Comparison of ENCODE assay signal across 31 cellular contexts in the genomic region with DNA sequence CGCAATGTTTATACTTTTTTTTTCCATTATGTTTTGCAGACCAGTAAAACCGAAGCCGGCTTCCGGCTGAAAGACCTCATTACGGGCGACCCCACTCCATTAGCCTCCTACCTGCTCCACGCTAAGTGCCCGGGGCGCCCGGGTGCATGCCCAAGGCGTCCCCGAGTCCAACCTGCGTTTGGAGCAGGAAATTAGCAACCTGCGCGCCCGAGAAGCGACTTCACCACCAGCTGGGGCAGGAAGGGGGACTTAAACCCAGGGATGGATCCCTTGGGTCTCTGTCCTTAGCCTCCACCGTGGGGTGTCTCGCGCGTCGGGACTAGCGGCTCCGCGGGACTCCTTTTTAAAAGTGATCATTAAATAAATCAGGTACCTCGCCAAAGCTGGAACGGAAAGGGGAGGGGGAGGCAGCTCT. TPM values are rescaled to one million over a fixed set of nuclear protein-coding genes. Genes with fewer than 3 reads are reported as not detected.
A peak's percentile ranks its signal among the peaks of the same experiment; 100 is the strongest.
DNase-seq lines count a peak whose midpoint lies in the region; TF ChIP-seq lines count a peak whose summit lies in the region.
"Had no signal": no experiment of that assay in that cellular context is flagged by ENCODE, and none has a peak within 500 bp of the region (broad histone marks: within the 10 kb centered on the region; RNA-seq: fewer than 3 reads in every experiment).

No MANE protein-coding gene starts in this region.

- TF ChIP-seq POLR2A in transverse colon (IDR thresholded peaks at IDR 0.05), result no peak

- peaks cover 0 to 55% of the 10 kb centered on the region in 2 donors for H3K4me1 ChIP-seq in muscle layer of duodenum (ENCODE audit: control insufficient read depth in 1 of 2, insufficient read depth in 2 of 2, low read length in 2 of 2)
- peaks cover 0 to 5% (median 0%) of the 10 kb centered on the region in 4 donors for H3K4me1 ChIP-seq in transverse colon

- WGBS in transverse colon (ENCODE audit: low coverage in 1 of 2), 2 donors, result 0 to 16% methylated on average over 5 to 27 of the region's 27 CpGs

- H3K27me3 ChIP-seq in muscle layer of duodenum (ENCODE audit: low read depth, low read length) (peaks cover 14% of the 10 kb centered on the region), transverse colon (peaks cover 93% of the 10 kb centered on the region)

- peak overlapping the region; percentile 11 to 70 for H3K4me3 ChIP-seq in muscle layer of duodenum (ENCODE audit: low read depth in 1 of 2, low read length in 2 of 2)
- peak overlapping the region; percentile 1 to 40 (median 38) for H3K4me3 ChIP-seq in transverse colon
- H3K4me3 ChIP-seq: tibial nerve had no signal

- H3K27me3 Mint-ChIP-seq in brain, result peaks cover 79% of the 10 kb centered on the region

- TF ChIP-seq CTCF in brain (conservative IDR thresholded peaks at IDR 0.05) (no peak), transverse colon (IDR thresholded peaks at IDR 0.05) (no peak)

- H3K9me3 ChIP-seq in muscle layer of duodenum (ENCODE audit: control insufficient read depth in 1 of 2, low read length in 2 of 2), result no peaks in the 10 kb centered on the region
- no peaks in the 10 kb centered on the region for H3K9me3 ChIP-seq in transverse colon
- H3K9me3 ChIP-seq: tibial nerve had no signal

- H3K4me3 Mint-ChIP-seq in brain, result peak overlapping the region; percentile 78 to 92 (median 84)
- H3K4me3 Mint-ChIP-seq: activated naive CD4-positive, alpha-beta T cell treated with anti-CD3 and anti-CD28 coated beads, Interleukin-2, amount 10 ng/mL, durations not matched to agents 7 days and 5 days; activated T-cell treated with anti-CD3 and anti-CD28 coated beads, Interleukin-2, amount 50 U/mL, for 72 hours; stimulated activated naive CD8-positive, alpha-beta T cell treated with anti-CD3 and anti-CD28 coated beads, Interleukin-15, Interleukin-2, amounts not matched to agents 100 ng/mL and 50 ng/mL, for 24 hours had no signal

- peaks cover 0 to 5% (median 0%) of the 10 kb centered on the region in 5 experiments for H3K9me3 Mint-ChIP-seq in brain
- H3K9me3 Mint-ChIP-seq: activated naive CD4-positive, alpha-beta T cell treated with anti-CD3 and anti-CD28 coated beads, Interleukin-2, amount 10 ng/mL, durations not matched to agents 7 days and 5 days; activated T-cell treated with anti-CD3 and anti-CD28 coated beads, Interleukin-2, amount 50 U/mL, for 72 hours; naive thymus-derived CD8-positive, alpha-beta T cell; stimulated activated naive CD8-positive, alpha-beta T cell treated with anti-CD3 and anti-CD28 coated beads, Interleukin-15, Interleukin-2, amounts not matched to agents 100 ng/mL and 50 ng/mL, for 24 hours had no signal

- intact Hi-C loops in transverse colon (cut with DNase I; ENCODE audit: low total_unique reads), result loop anchor here (10.0 kb wide), 2 partner anchors 96 to 194 kb away; no protein-coding TSS in a partner anchor

- no peaks in the 10 kb centered on the region for H3K36me3 Mint-ChIP-seq in brain
- H3K36me3 Mint-ChIP-seq: activated naive CD4-positive, alpha-beta T cell treated with anti-CD3 and anti-CD28 coated beads, Interleukin-2, amount 10 ng/mL, durations not matched to agents 7 days and 5 days; naive thymus-derived CD8-positive, alpha-beta T cell had no signal

- no peak for TF ChIP-seq EP300 in transverse colon (IDR thresholded peaks at IDR 0.05; ENCODE audit: low read depth)

- peak overlapping the region in 4 of 5 experiments; percentile 68 to 94 (median 74) for H3K27ac Mint-ChIP-seq in brain
- H3K27ac Mint-ChIP-seq: activated naive CD4-positive, alpha-beta T cell treated with anti-CD3 and anti-CD28 coated beads, Interleukin-2, amount 10 ng/mL, durations not matched to agents 7 days and 5 days; activated T-cell treated with anti-CD3 and anti-CD28 coated beads, Interleukin-2, amount 50 U/mL, for 72 hours; stimulated activated naive CD8-positive, alpha-beta T cell treated with anti-CD3 and anti-CD28 coated beads, Interleukin-15, Interleukin-2, amounts not matched to agents 100 ng/mL and 50 ng/mL, for 24 hours had no signal

- no peaks in the 10 kb centered on the region for H3K36me3 ChIP-seq in muscle layer of duodenum (ENCODE audit: control insufficient read depth in 1 of 2, insufficient read depth in 2 of 2, low read length in 2 of 2)
- H3K36me3 ChIP-seq in transverse colon, result no peaks in the 10 kb centered on the region
- H3K36me3 ChIP-seq: tibial nerve had no signal

- H3K27ac ChIP-seq in muscle layer of duodenum (ENCODE audit: low read length) (no peak overlapping the region), transverse colon (peak overlapping the region in 3 of 4 donors; percentile 46 to 82 (median 56))
- H3K27ac ChIP-seq: 22Rv1, KMS-11, RWPE1, tibial nerve had no signal

- H3K4me1 Mint-ChIP-seq in brain, result peaks cover 42% of the 10 kb centered on the region
- H3K4me1 Mint-ChIP-seq: activated naive CD4-positive, alpha-beta T cell treated with anti-CD3 and anti-CD28 coated beads, Interleukin-2, amount 10 ng/mL, durations not matched to agents 7 days and 5 days had no signal

- in situ Hi-C loops in transverse colon (cut with MboI; ENCODE audit: low pct_ligation_motif_present in 1 of 4, low pct_unique_long_range_greater_than_20kb in 1 of 4, low sequenced_read_pairs in 3 of 4), result loop anchor here in 1 of 4 donors (10.0 kb wide), 1 partner anchor 64 kb away; no protein-coding TSS in a partner anchor

- DNase-seq in DMS 273 (lab: John Stamatoyannopoulos, UW; ENCODE audit: unreplicated experiment) (peak; percentile 56), DMS 273 treated with DMSO at 0.1 percent for 48 hours (lab: John Stamatoyannopoulos, UW) (no peak), transverse colon (no peak), DMS79 treated with DMSO at 0.1 percent for 48 hours (lab: John Stamatoyannopoulos, UW) (no peak), NCI-H1092 (lab: John Stamatoyannopoulos, UW) (no peak)
- no peak for DNase-seq in activated T-cell treated with anti-CD3 and anti-CD28 coated beads, Interleukin-2, amount 50 U/mL, for 1 hour
- DNase-seq: activated CD4-positive, CD25-positive, alpha-beta regulatory T cell treated with anti-CD3 and anti-CD28 coated beads, Interleukin-2, amount 50 U/mL, for 72 hours; activated naive CD4-positive, alpha-beta T cell treated with anti-CD3 and anti-CD28 coated beads, Interleukin-2, amount 10 ng/mL, durations not matched to agents 7 days and 5 days; activated T-cell treated with anti-CD3 and anti-CD28 coated beads, Interleukin-2, amount 50 U/mL, for 72 hours; AML-193; central memory CD4-positive, alpha-beta T cell; EL; foreskin melanocyte; hypothalamus; left cardiac atrium; mesenchymal stem cell; MV-4-11; naive thymus-derived CD8-positive, alpha-beta T cell; NCI-H1930; NCI-H446 treated with DMSO at 0.1 percent for 48 hours; stimulated activated CD4-positive, alpha-beta T cell treated with anti-CD3 and anti-CD28 coated beads, Interleukin-4, amount 100 ng/mL, for 1 hour had no signal

RNA-seq across cellular contexts. Expression of gene RBFOX3, which starts 1.7 kb away (rescaled TPM):
- polyA plus RNA-seq in brain (ENCODE audit: insufficient read depth, low read depth, low replicate concordance), result 32.9 TPM
- total RNA-seq in transverse colon, result 10 to 100 TPM in 2 of 4 donors, 1 to 10 TPM in 2; 3.4 to 54.6 (median 7.3) TPM
- total RNA-seq: activated CD8-positive, alpha-beta memory T cell treated with anti-CD3 and anti-CD28 coated beads for 36 hours; epithelial cell of proximal tubule; left cardiac atrium; naive thymus-derived CD8-positive, alpha-beta T cell; pulmonary artery endothelial cell; tibial nerve had no signal
- polyA plus RNA-seq: naive thymus-derived CD8-positive, alpha-beta T cell had no signal
